In the genomic region with DNA sequence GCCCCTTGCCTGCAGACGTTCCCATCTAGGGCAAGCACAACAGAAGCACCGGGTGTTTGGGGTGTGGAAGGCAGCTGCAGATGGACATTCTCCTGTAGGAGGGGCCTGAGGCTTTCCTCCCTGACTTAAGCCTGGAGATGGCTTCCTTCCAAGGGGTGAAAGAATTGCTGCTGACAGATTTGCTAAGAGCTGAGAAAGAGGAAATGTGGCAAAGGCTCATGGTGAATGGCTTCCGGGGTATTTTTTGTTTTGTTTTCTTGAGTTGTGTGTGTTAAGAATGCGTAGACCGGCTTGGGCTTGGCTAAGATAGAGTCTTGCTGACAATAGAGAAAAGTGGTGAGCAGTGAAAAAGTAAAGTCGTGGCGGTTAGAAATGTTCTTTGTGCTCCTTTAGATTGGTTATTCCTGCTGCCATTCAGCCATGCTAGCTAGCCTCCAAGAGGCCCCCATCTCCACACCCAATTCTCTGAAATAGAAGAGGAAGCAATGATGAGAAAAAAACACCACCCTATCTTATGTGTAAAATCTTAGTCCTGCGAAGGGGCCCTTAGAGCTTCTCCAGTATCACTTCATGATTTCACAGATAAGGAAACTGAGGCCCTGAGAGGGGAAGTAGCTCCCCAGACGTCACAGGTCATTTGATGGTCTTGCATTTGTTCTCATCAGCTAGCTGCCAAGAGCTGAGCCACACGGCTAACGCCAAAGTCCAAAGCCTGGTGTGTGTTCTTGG, we compare ENCODE assay signal across 8 cellular contexts. TPM values are rescaled to one million over a fixed set of nuclear protein-coding genes. Genes with fewer than 3 reads are reported as not detected.
DNase-seq lines count a peak whose midpoint lies in the region; ATAC-seq, FAIRE-seq and TF ChIP-seq lines count a peak whose summit lies in the region.

No MANE protein-coding gene starts in this region.

- no peak overlapping the region for H4K8ac ChIP-seq in mesendoderm (ENCODE audit: low read depth, low read length)

- H3K36me3 ChIP-seq in ACC112 (ENCODE audit: insufficient read depth, low read length) (no peaks in the 10 kb centered on the region), SJCRH30 (no peaks in the 10 kb centered on the region), mesendoderm (ENCODE audit: control insufficient read depth, insufficient read depth, low read length) (no peaks in the 10 kb centered on the region)

- peaks cover 30% of the 10 kb centered on the region for H3K36me3 Mint-ChIP-seq in natural killer cell treated with Interleukin-12 subunit alpha and Interleukin-12 subunit beta and Interleukin-15 and Interleukin-18, amount 100 ng/mL, for 72 hours

- no peak overlapping the region for H3K4ac ChIP-seq in mesendoderm (ENCODE audit: low read depth, low read length)

- no peak overlapping the region for H3K9ac ChIP-seq in mesendoderm (ENCODE audit: low read length)

- H3K18ac ChIP-seq in mesendoderm (ENCODE audit: low read length), result no peak overlapping the region

- H3K4me1 ChIP-seq in ACC112 (ENCODE audit: control insufficient read depth, insufficient read depth, low read length, unreplicated experiment) (peaks cover 23% of the 10 kb centered on the region), SJCRH30 (peaks cover 34% of the 10 kb centered on the region), mesendoderm (ENCODE audit: control insufficient read depth, low read depth, low read length) (no peaks in the 10 kb centered on the region)

- H3K23ac ChIP-seq in mesendoderm (ENCODE audit: low read length), result no peak overlapping the region

- no peak for TF ChIP-seq CTCF in dorsolateral prefrontal cortex (IDR thresholded peaks at IDR 0.05 in 54 of 56, conservative IDR thresholded peaks at IDR 0.05 in 2 of 56; ENCODE audit: low read depth in 1 of 56, partially characterized antibody in 56 of 56)

- no peak overlapping the region for H2AK5ac ChIP-seq in mesendoderm (ENCODE audit: low read length)

- no peak overlapping the region for H2BK5ac ChIP-seq in mesendoderm (ENCODE audit: low read length)

- no CpG with 5 or more reads among the region's 11 CpGs for WGBS in mesendoderm (ENCODE audit: extremely low coverage, insufficient coverage, low lambda C conversion rate)

- H3K27me3 ChIP-seq in ACC112 (ENCODE audit: insufficient read depth, low read length) (no peaks in the 10 kb centered on the region), SJCRH30 (no peaks in the 10 kb centered on the region), dorsolateral prefrontal cortex (no peaks in the 10 kb centered on the region), mesendoderm (ENCODE audit: insufficient read depth, low read length, poor library complexity) (no peaks in the 10 kb centered on the region)

- no peak overlapping the region for H2BK15ac ChIP-seq in mesendoderm (replicated peaks; ENCODE audit: low read depth)

- H2BK120ac ChIP-seq in mesendoderm (ENCODE audit: low read depth, low read length), result no peak overlapping the region

- peak overlapping the region; percentile 91 for H3K4me3 Mint-ChIP-seq in natural killer cell treated with Interleukin-12 subunit alpha and Interleukin-12 subunit beta and Interleukin-15 and Interleukin-18, amount 100 ng/mL, for 72 hours

- no peaks in the 10 kb centered on the region for H3K27me3 Mint-ChIP-seq in natural killer cell treated with Interleukin-12 subunit alpha and Interleukin-12 subunit beta and Interleukin-15 and Interleukin-18, amount 100 ng/mL, for 72 hours

- H3K9me3 Mint-ChIP-seq in natural killer cell treated with Interleukin-12 subunit alpha and Interleukin-12 subunit beta and Interleukin-15 and Interleukin-18, amount 100 ng/mL, for 72 hours, result no peaks in the 10 kb centered on the region

- H3K4me3 ChIP-seq in ACC112 (ENCODE audit: low read depth, low read length) (no peak overlapping the region), SJCRH30 (peak overlapping the region; percentile 6), dorsolateral prefrontal cortex (no peak overlapping the region), mesendoderm (ENCODE audit: low read length) (no peak overlapping the region)

- peak overlapping the region; percentile 99 to 100 for H3K27ac Mint-ChIP-seq in natural killer cell treated with Interleukin-12 subunit alpha and Interleukin-12 subunit beta and Interleukin-15 and Interleukin-18, amount 100 ng/mL, for 72 hours

- no peak for DNase-seq in GM19239 (ENCODE audit: insufficient read length, low spot score)
- DNase-seq in SJCRH30, result peak; percentile 93 to 97
- no peak for DNase-seq in dorsolateral prefrontal cortex
- peak; percentile 75 for DNase-seq in natural killer cell treated with Interleukin-12 subunit alpha and Interleukin-12 subunit beta and Interleukin-15 and Interleukin-18, amount 100 ng/mL, for 72 hours (ENCODE audit: low spot score)
- no peak for DNase-seq in NCI-H510A (lab: John Stamatoyannopoulos, UW)
- no peak for DNase-seq in NCI-H1436 (lab: John Stamatoyannopoulos, UW)
- DNase-seq in mesendoderm, result no peak

- intact Hi-C loops in dorsolateral prefrontal cortex (cut with DNase I), result no loop called here

- H2AFZ ChIP-seq in ACC112 (ENCODE audit: low read length, unreplicated experiment), result peak overlapping the region; percentile 44

- H3K27ac ChIP-seq in ACC112 (ENCODE audit: low read depth, low read length) (no peak overlapping the region), SJCRH30 (peak overlapping the region; percentile 97), dorsolateral prefrontal cortex (peak overlapping the region in 51 of 59 donors; percentile 4 to 89 (median 59)), mesendoderm (ENCODE audit: low read depth, low read length) (no peak overlapping the region)

- no peak overlapping the region for H3K56ac ChIP-seq in mesendoderm (ENCODE audit: low read length)

- FAIRE-seq in GM19239 (lab: Jason Lieb, UNC), result peak; percentile 93

- no peak overlapping the region for H3K4me2 ChIP-seq in mesendoderm (ENCODE audit: low read length)

- H3K79me2 ChIP-seq in ACC112 (ENCODE audit: control insufficient read depth, insufficient read depth, low read length, unreplicated experiment) (no peaks in the 10 kb centered on the region), mesendoderm (ENCODE audit: control insufficient read depth, insufficient read depth, low read length) (no peaks in the 10 kb centered on the region)

- H3K4me1 Mint-ChIP-seq in natural killer cell treated with Interleukin-12 subunit alpha and Interleukin-12 subunit beta and Interleukin-15 and Interleukin-18, amount 100 ng/mL, for 72 hours (ENCODE audit: low read depth in 2 of 2), result peaks cover 89 to 97% of the 10 kb centered on the region in 2 donors

- peak; percentile 59 for ATAC-seq in natural killer cell treated with Interleukin-12 subunit alpha and Interleukin-12 subunit beta and Interleukin-15 and Interleukin-18, amount 100 ng/mL, for 72 hours

- no peaks in the 10 kb centered on the region for H3K9me3 ChIP-seq in SJCRH30 (replicated peaks)

- no peak overlapping the region for H4K5ac ChIP-seq in mesendoderm (ENCODE audit: low read length)

- H3K79me1 ChIP-seq in mesendoderm (ENCODE audit: low read length), result no peaks in the 10 kb centered on the region

RNA-seq across cellular contexts. Expression of a gene that starts 36.9 kb away (rescaled TPM):
- total RNA-seq in SJCRH30 (2014; rRNA removed; shearing (Covaris generic)), result 36.7 and 39.6 TPM in 2 replicates
- total RNA-seq in dorsolateral prefrontal cortex, result 10 to 100 TPM; 19.2 to 56.2 (median 35.0) TPM
- 10 to 100 TPM; 49.1 to 91.5 TPM for total RNA-seq in natural killer cell treated with Interleukin-12 subunit alpha and Interleukin-12 subunit beta and Interleukin-15 and Interleukin-18, amount 100 ng/mL, for 72 hours
- polyA plus RNA-seq in mesendoderm (2013, experiment 1 of 2), result 24.1 TPM
- polyA plus RNA-seq in mesendoderm (2013, experiment 2 of 2), result 24.8 TPM

Comparison
In these comparisons a context has a peak if more than half of its experiments do, and no peak if none do; other contexts are left out.
1. H3K27ac ChIP-seq: peak in SJCRH30 (single experiment) and dorsolateral prefrontal cortex (51 of 59); none in ACC112 (single experiment) and mesendoderm (single experiment).
2. DNase-seq: peak in SJCRH30 (2 of 2) and natural killer cell treated with Interleukin-12 subunit alpha and Interleukin-12 subunit beta and Interleukin-15 and Interleukin-18, amount 100 ng/mL, for 72 hours (single experiment); none in GM19239 (single experiment), dorsolateral prefrontal cortex (0 of 10), NCI-H510A (single experiment), NCI-H1436 (single experiment) and mesendoderm (single experiment).